ENCODE assay signal across 8 cellular contexts in the genomic region with DNA sequence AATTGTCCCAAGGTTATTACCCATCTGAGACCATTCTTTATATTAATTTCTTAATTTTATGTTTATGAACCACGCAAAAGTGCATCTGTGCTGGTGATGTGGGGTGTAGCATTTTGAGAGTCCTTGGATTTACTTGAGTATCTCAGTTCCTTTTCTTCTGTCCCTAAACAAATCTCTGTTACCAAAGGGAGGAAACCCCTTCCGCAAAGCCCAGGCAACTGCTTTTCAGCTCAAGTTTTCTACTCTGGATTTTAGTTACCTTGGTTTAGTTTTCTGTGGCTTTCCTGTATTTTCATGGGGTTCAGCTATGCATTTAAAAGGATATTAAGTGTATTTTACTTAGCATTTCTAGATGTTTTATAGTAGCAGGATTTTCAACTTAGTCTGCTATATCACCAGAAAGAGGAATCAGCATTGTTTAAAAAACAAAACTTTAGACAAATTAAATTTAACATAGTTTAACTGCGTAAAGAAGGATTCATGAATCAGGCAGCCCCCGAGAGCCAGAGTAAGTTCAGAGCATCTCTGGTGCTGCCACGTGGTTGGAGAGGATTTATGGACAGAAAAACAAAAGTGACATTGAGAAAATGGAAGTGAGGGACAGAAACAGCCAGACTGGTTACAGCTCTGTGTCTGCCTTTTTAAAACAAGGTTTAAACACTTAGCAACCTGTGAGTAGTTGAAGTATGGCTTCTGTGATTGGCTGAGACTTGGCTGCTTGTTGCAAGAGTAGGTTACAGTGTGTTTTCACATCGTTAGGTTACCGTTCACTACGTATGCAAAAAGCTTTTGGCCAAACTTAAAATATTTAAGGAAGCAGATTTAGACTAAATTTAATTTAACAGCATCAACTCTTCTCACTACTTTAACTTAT. TPM values are rescaled to one million over a fixed set of nuclear protein-coding genes. Genes with fewer than 3 reads are reported as not detected.
DNase-seq lines count a peak whose midpoint lies in the region; ATAC-seq, FAIRE-seq and TF ChIP-seq lines count a peak whose summit lies in the region.

No MANE protein-coding gene starts in this region.

- H3K4me1 Mint-ChIP-seq in Caco-2 (ENCODE audit: low read depth, unreplicated experiment) = peaks cover 53% of the 10 kb centered on the region

- peak; percentile 69 for ATAC-seq in GM21360 (IDR thresholded peaks at IDR 0.05; ENCODE audit: unreplicated experiment)
- ATAC-seq in HG03558 (IDR thresholded peaks at IDR 0.05; ENCODE audit: extremely low read depth, unreplicated experiment) = peak; percentile 51

- no peaks in the 10 kb centered on the region for H3K9me3 ChIP-seq in SU-DHL-6 (ENCODE audit: insufficient read depth, low read length)
- no peaks in the 10 kb centered on the region for H3K9me3 ChIP-seq in hepatocyte (ENCODE audit: low read depth)
- H3K9me3 ChIP-seq in Caco-2 = no peaks in the 10 kb centered on the region

- peaks cover 6% of the 10 kb centered on the region for H3K4me1 ChIP-seq in hepatocyte (ENCODE audit: insufficient read depth)
- H3K4me1 ChIP-seq in Caco-2 = peaks cover 25% of the 10 kb centered on the region

- DNase-seq in GM12891 (ENCODE audit: insufficient read length, low spot score) (no peak), hepatocyte (ENCODE audit: low spot score) (peak; percentile 48), T1000 (lab: John Stamatoyannopoulos, UW) (no peak), NCI-H446 treated with DMSO at 0.1 percent for 48 hours (lab: John Stamatoyannopoulos, UW) (no peak), Caco-2 (no peak)

- no peaks in the 10 kb centered on the region for H3F3A ChIP-seq in SU-DHL-6 (ENCODE audit: insufficient read depth)

- H3K27ac Mint-ChIP-seq in Caco-2 (ENCODE audit: unreplicated experiment) = no peak overlapping the region

- peaks cover 23% of the 10 kb centered on the region for H3K36me3 Mint-ChIP-seq in Caco-2 (ENCODE audit: insufficient read depth, unreplicated experiment)

- CTCF ChIA-PET in Caco-2 (lab: Charles Lee) = interaction anchor here (1.3 kb wide), 1 partner anchor 9 kb away, joined by 4 read pairs; no protein-coding TSS in a partner anchor

- H3K9me3 Mint-ChIP-seq in Caco-2 (ENCODE audit: unreplicated experiment) = no peaks in the 10 kb centered on the region

- H2AFZ ChIP-seq in SU-DHL-6 (ENCODE audit: low read depth, low read length, severe bottlenecking) (no peak overlapping the region), hepatocyte (no peak overlapping the region)

- H3K9me2 ChIP-seq in SU-DHL-6 (replicated peaks; ENCODE audit: insufficient read depth, low read length) (no peaks in the 10 kb centered on the region), hepatocyte (replicated peaks; ENCODE audit: insufficient read depth) (no peaks in the 10 kb centered on the region)

- no peaks in the 10 kb centered on the region for H3K27me3 Mint-ChIP-seq in Caco-2 (ENCODE audit: insufficient read depth, unreplicated experiment)

- H3K27ac ChIP-seq in SU-DHL-6 (ENCODE audit: low read depth, low read length) (no peak overlapping the region), hepatocyte (no peak overlapping the region)

- peak; percentile 92 for FAIRE-seq in GM12891 (lab: Jason Lieb, UNC)

- intact Hi-C loops in Caco-2 (cut with micrococcal nuclease; ENCODE audit: unreplicated experiment) = no loop called here

- H3K4me3 Mint-ChIP-seq in Caco-2 (ENCODE audit: unreplicated experiment) = no peak overlapping the region

- TF ChIP-seq CTCF in SU-DHL-6 (IDR thresholded peaks at IDR 0.05; ENCODE audit: insufficient read depth, low read length, poor library complexity, severe bottlenecking) = no peak
- no peak for TF ChIP-seq CTCF in hepatocyte (IDR thresholded peaks at IDR 0.05; ENCODE audit: poor library complexity)
- TF ChIP-seq CTCF in Caco-2 (IDR thresholded peaks at IDR 0.05; ENCODE audit: insufficient read depth in 1 of 2, low read depth in 1 of 2, low read length in 1 of 2, severe bottlenecking in 1 of 2, unreplicated experiment in 1 of 2) = no peak

- H3K27me3 ChIP-seq in SU-DHL-6 (ENCODE audit: low read length) = no peaks in the 10 kb centered on the region
- no peaks in the 10 kb centered on the region for H3K27me3 ChIP-seq in hepatocyte
- H3K27me3 ChIP-seq in Caco-2 (replicated peaks; ENCODE audit: control insufficient read depth, insufficient read depth, low read length) = no peaks in the 10 kb centered on the region

- H4K20me1 ChIP-seq in SU-DHL-6 (ENCODE audit: low read depth, low read length) = no peaks in the 10 kb centered on the region
- no peaks in the 10 kb centered on the region for H4K20me1 ChIP-seq in hepatocyte (ENCODE audit: insufficient read depth, poor library complexity, severe bottlenecking)

- no peaks in the 10 kb centered on the region for H3K79me2 ChIP-seq in SU-DHL-6 (ENCODE audit: insufficient read depth, low read length)
- H3K79me2 ChIP-seq in hepatocyte = no peaks in the 10 kb centered on the region

- H3K4me2 ChIP-seq in SU-DHL-6 (ENCODE audit: low read depth, low read length, poor library complexity, severe bottlenecking) = peak overlapping the region; percentile 11
- no peak overlapping the region for H3K4me2 ChIP-seq in hepatocyte

- H3K36me3 ChIP-seq in SU-DHL-6 (ENCODE audit: low read length) = no peaks in the 10 kb centered on the region
- H3K36me3 ChIP-seq in hepatocyte (replicated peaks; ENCODE audit: insufficient read depth, low read depth) = no peaks in the 10 kb centered on the region
- H3K36me3 ChIP-seq in Caco-2 (ENCODE audit: control insufficient read depth, insufficient read depth, low read length) = no peaks in the 10 kb centered on the region

- BruUV-seq in Caco-2 (replicated peaks; lab: Mats Ljungman, UMichigan) = no TSS peak

- H3K4me3 ChIP-seq in SU-DHL-6 (ENCODE audit: insufficient read depth, low read length, poor library complexity, severe bottlenecking) (no peak overlapping the region), hepatocyte (no peak overlapping the region), Caco-2 (ENCODE audit: low read depth, low read length) (no peak overlapping the region)

- POLR2A ChIA-PET in Caco-2 (lab: Charles Lee) = interaction anchor here (2.0 kb wide), 1 partner anchor 10 kb away, joined by 22 read pairs; a partner anchor contains a TSS

- 66% methylated on average over 8 of the region's 8 CpGs for WGBS in hepatocyte (ENCODE audit: low lambda C conversion rate, missing lambda C conversion rate)

- H3K9ac ChIP-seq in SU-DHL-6 (ENCODE audit: low read length) = no peak overlapping the region

- no peak for TF ChIP-seq POLR2A in GM12891 (IDR thresholded peaks at IDR 0.05; ENCODE audit: low read depth, low read length)

TF ChIP-seq in GM12891, 5 proteins besides CTCF, POLR2A, EP300 and RAD21:
- TF ChIP-seq TAF1 (IDR thresholded peaks at IDR 0.05; ENCODE audit: low read depth, low read length) = no peak
- TF ChIP-seq PAX5 (IDR thresholded peaks at IDR 0.05; ENCODE audit: insufficient read depth, low read length, severe bottlenecking) = no peak
- TF ChIP-seq SPI1 (IDR thresholded peaks at IDR 0.05; ENCODE audit: low read depth, low read length) = peak; percentile 84
- no peak for TF ChIP-seq POU2F2 (IDR thresholded peaks at IDR 0.05; ENCODE audit: low read depth, low read length)
- TF ChIP-seq POLR2AphosphoS5 (IDR thresholded peaks at IDR 0.05; ENCODE audit: low read depth, low read length) = no peak

RNA-seq across cellular contexts. Expression of a gene that starts 9.6 kb away (rescaled TPM):
- 2.0 TPM for polyA plus RNA-seq in GM12891 (2012; ENCODE audit: low read depth, missing spikeins)
- total RNA-seq in hepatocyte (74.1 and 87.8 TPM in 2 replicates), Caco-2 (2022) (114 and 127 TPM in 2 replicates)
- 84.6 and 90.3 TPM in 2 replicates for polyA plus RNA-seq in hepatocyte

RNA-seq across cellular contexts. Expression of a gene that starts 20.4 kb away (rescaled TPM):
- 1.4 TPM for polyA plus RNA-seq in GM12891 (2012; ENCODE audit: low read depth, missing spikeins)
- total RNA-seq in hepatocyte (74.4 and 83.2 TPM in 2 replicates), Caco-2 (2022) (56.5 and 72.2 TPM in 2 replicates)
- 25.7 and 32.7 TPM in 2 replicates for polyA plus RNA-seq in hepatocyte
